In genomic region chr2:113308784-113309183, GRCh38 we compare ENCODE assay signal across 1 cellular context. TPM values are rescaled to one million over a fixed set of nuclear protein-coding genes. Genes with fewer than 3 reads are reported as not detected.
"Had no signal": no experiment of that assay in that cellular context is flagged by ENCODE, and none has a peak within 500 bp of the region (broad histone marks: within the 10 kb centered on the region; RNA-seq: fewer than 3 reads in every experiment).

No MANE protein-coding gene starts in this region.

RNA-seq across cellular contexts. Expression of gene PAX8, which starts 30.1 kb away (rescaled TPM):
- total RNA-seq: cerebellum had no signal
